Comparison of ENCODE assay signal across 35 cellular contexts in the genomic region with DNA sequence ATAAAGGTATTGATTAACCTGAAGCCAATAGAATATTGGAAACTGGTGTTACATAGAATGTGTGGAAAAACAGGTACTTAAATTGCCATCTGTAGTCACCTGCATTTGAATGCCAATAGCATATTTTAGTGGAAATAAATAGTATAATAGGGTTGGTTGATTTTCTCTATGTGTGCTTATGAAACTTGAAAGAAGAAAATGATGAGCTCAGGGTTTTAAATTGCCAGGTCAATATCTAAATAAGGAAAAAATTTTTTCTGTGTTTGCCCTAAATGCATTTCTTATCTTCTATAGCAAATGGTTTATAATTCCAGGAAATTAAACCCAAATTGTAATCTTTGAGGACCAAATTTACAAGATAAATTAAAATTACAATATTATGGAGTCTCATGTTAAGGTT.
DNase-seq lines count a peak whose midpoint lies in the region; ATAC-seq, FAIRE-seq and TF ChIP-seq lines count a peak whose summit lies in the region.
"Had no signal": no experiment of that assay in that cellular context is flagged by ENCODE, and none has a peak within 500 bp of the region (broad histone marks: within the 10 kb centered on the region; RNA-seq: fewer than 3 reads in every experiment).

No MANE protein-coding gene starts in this region.

- DNase-seq in HepG2 (ENCODE audit: low spot score) (no peak), right lobe of liver (no peak), IMR-90 (no peak), MM.1S (peak; percentile 36), NCI-H524 treated with DMSO at 0.1 percent for 48 hours (lab: John Stamatoyannopoulos, UW) (no peak)
- DNase-seq in activated naive CD4-positive, alpha-beta T cell (lab: John Stamatoyannopoulos, UW): no peak
- DNase-seq: 8988T; ACHN; AML-193; BE2C; C1 segment of cervical spinal cord; Caco-2; Calu3; CD4-positive, alpha-beta memory T cell; CD4-positive, alpha-beta T cell; CD4-positive, CD25-positive, alpha-beta regulatory T cell; CD8-positive, alpha-beta memory T cell; CD8-positive, alpha-beta T cell; COR-L47; DMS 273 treated with DMSO at 0.1 percent for 48 hours; DMS153; DMS53; DMS79; DMS79 treated with DMSO at 0.1 percent for 48 hours; DND-41; EL had no signal

- H4K20me1 ChIP-seq in HepG2 (ENCODE audit: insufficient read depth, low read length) (no peaks in the 10 kb centered on the region), IMR-90 (ENCODE audit: insufficient read depth, low read length) (no peaks in the 10 kb centered on the region), MM.1S (ENCODE audit: insufficient read depth, low read length) (no peaks in the 10 kb centered on the region)
- H4K20me1 ChIP-seq: BLaER1; BLaER1 treated with 17β-estradiol and CSF1 and Interleukin-3, amounts not matched to agents 10 nM and 100 nM had no signal

- H4K91ac ChIP-seq in IMR-90 (ENCODE audit: insufficient read depth, low read depth, low read length): no peak overlapping the region

- H3K4me3 ChIP-seq in HepG2 (replicated peaks in 1 of 3; ENCODE audit: insufficient read depth in 1 of 3, low read depth in 2 of 3, low read length in 3 of 3) (no peak overlapping the region), right lobe of liver (no peak overlapping the region), IMR-90 (ENCODE audit: insufficient read depth, low read depth, low read length) (no peak overlapping the region), MM.1S (ENCODE audit: low read length) (no peak overlapping the region)
- H3K4me3 ChIP-seq: A549; BLaER1; BLaER1 treated with 17β-estradiol and CSF1 and Interleukin-3, amounts not matched to agents 10 nM and 100 nM had no signal

- H3K23ac ChIP-seq in IMR-90 (ENCODE audit: low read depth, low read length): no peak overlapping the region

- no peaks in the 10 kb centered on the region for H3K27me3 ChIP-seq in HepG2 (ENCODE audit: control insufficient read depth in 1 of 2, insufficient read depth in 2 of 2, low read length in 2 of 2)
- H3K27me3 ChIP-seq in right lobe of liver: no peaks in the 10 kb centered on the region
- no peaks in the 10 kb centered on the region for H3K27me3 ChIP-seq in IMR-90 (ENCODE audit: control insufficient read depth, insufficient read depth, low read length)
- H3K27me3 ChIP-seq in MM.1S (replicated peaks; ENCODE audit: insufficient read depth, low read length): no peaks in the 10 kb centered on the region
- H3K27me3 ChIP-seq: BE2C; BLaER1; BLaER1 treated with 17β-estradiol and CSF1 and Interleukin-3, amounts not matched to agents 10 nM and 100 nM had no signal

- H3K56ac ChIP-seq in IMR-90 (ENCODE audit: extremely low read depth, insufficient read depth, low read length): no peak overlapping the region

- TF ChIP-seq EP300 in HepG2 (IDR thresholded peaks at IDR 0.05; ENCODE audit: low read depth in 2 of 2, low read length in 2 of 2) (no peak), HepG2 (CRISPR knock-in tag; IDR thresholded peaks at IDR 0.05; ENCODE audit: borderline replicate concordance) (no peak)

- no peak for TF ChIP-seq RAD21 in HepG2 (CRISPR knock-in tag; IDR thresholded peaks at IDR 0.05)
- no peak for TF ChIP-seq RAD21 in IMR-90 (IDR thresholded peaks at IDR 0.05; ENCODE audit: low read length)

- no peak overlapping the region for H2BK5ac ChIP-seq in IMR-90 (ENCODE audit: low read depth, low read length, poor library complexity, severe bottlenecking)

- no peak overlapping the region for H2AFZ ChIP-seq in HepG2 (ENCODE audit: low read length)
- no peak overlapping the region for H2AFZ ChIP-seq in IMR-90 (replicated peaks; ENCODE audit: low read length, poor library complexity)
- no peak overlapping the region for H2AFZ ChIP-seq in MM.1S (ENCODE audit: low read length)

- BruUV-seq in HepG2 (replicated peaks; lab: Mats Ljungman, UMichigan): no TSS peak
- BruUV-seq in IMR-90 (replicated peaks; lab: Mats Ljungman, UMichigan): no TSS peak

- no peak overlapping the region for H4K8ac ChIP-seq in IMR-90 (ENCODE audit: low read depth in 2 of 2, low read length in 2 of 2)

- no peak overlapping the region for H3K27ac ChIP-seq in HepG2 (ENCODE audit: extremely low read length, insufficient read depth, low read length)
- H3K27ac ChIP-seq in right lobe of liver: no peak overlapping the region
- no peak overlapping the region for H3K27ac ChIP-seq in IMR-90 (ENCODE audit: insufficient read depth, low read length)
- no peak overlapping the region for H3K27ac ChIP-seq in MM.1S (ENCODE audit: low read length)
- H3K27ac ChIP-seq: 22Rv1; A549; BLaER1; BLaER1 treated with 17β-estradiol and CSF1 and Interleukin-3, amounts not matched to agents 10 nM and 100 nM; C4-2B had no signal

- H2BK120ac ChIP-seq in IMR-90 (ENCODE audit: low read depth, low read length): no peak overlapping the region

- H3K4ac ChIP-seq in IMR-90 (ENCODE audit: low read depth, low read length): no peak overlapping the region

- no peak for TF ChIP-seq POLR2A in HepG2 (IDR thresholded peaks at IDR 0.05; ENCODE audit: insufficient read depth in 1 of 2, low read depth in 2 of 2, low read length in 2 of 2)
- no peak for TF ChIP-seq POLR2A in right lobe of liver (IDR thresholded peaks at IDR 0.05)
- no peak for TF ChIP-seq POLR2A in IMR-90 (IDR thresholded peaks at IDR 0.05; ENCODE audit: low read depth, low read length)

- H3K9me1 ChIP-seq in IMR-90 (ENCODE audit: insufficient read depth, low read length): no peaks in the 10 kb centered on the region

- H3K79me2 ChIP-seq in HepG2 (ENCODE audit: insufficient read depth, low read length) (no peaks in the 10 kb centered on the region), MM.1S (ENCODE audit: low read length) (no peaks in the 10 kb centered on the region)

- no peak overlapping the region for H3K18ac ChIP-seq in IMR-90 (ENCODE audit: low read depth, low read length)

- no peaks in the 10 kb centered on the region for H3K79me1 ChIP-seq in IMR-90 (ENCODE audit: low read depth in 1 of 2, low read length in 2 of 2)

- H3K4me2 ChIP-seq in HepG2 (ENCODE audit: low read depth, low read length) (no peak overlapping the region), IMR-90 (ENCODE audit: low read depth, low read length) (no peak overlapping the region), MM.1S (ENCODE audit: low read depth, low read length) (peak overlapping the region; percentile 21; the same call in 1 of the 2 replicates)
- H3K4me2 ChIP-seq: A549; BLaER1; BLaER1 treated with 17β-estradiol and CSF1 and Interleukin-3, amounts not matched to agents 10 nM and 100 nM had no signal

- no peak overlapping the region for H3K14ac ChIP-seq in IMR-90 (replicated peaks; ENCODE audit: low read depth, low read length)

- H2AK9ac ChIP-seq in IMR-90 (replicated peaks; ENCODE audit: low read depth, low read length, poor library complexity): no peak overlapping the region

- in situ Hi-C loops in HepG2 (cut with HindIII; ENCODE audit: extremely low pct_ligation_motif_present, low pct_unique_long_range_greater_than_20kb): no loop called here
- in situ Hi-C loops in IMR-90 (cut with MboI; ENCODE audit: low sequenced_read_pairs): no loop called here

- no peak for ATAC-seq in HepG2
- ATAC-seq in right lobe of liver: no peak
- ATAC-seq in IMR-90 (ENCODE audit: low read depth): no peak
- no peak for ATAC-seq in HG03025 (IDR thresholded peaks at IDR 0.05; ENCODE audit: low FRiP score, unreplicated experiment)
- ATAC-seq: A549; CD8-positive, alpha-beta T cell had no signal

- FAIRE-seq in HepG2 (lab: Jason Lieb, UNC): no peak
- FAIRE-seq in islet of Langerhans (lab: Jason Lieb, UNC): peak; percentile 30
- FAIRE-seq: A204.1, A549, D721Med had no signal

- H3K4me1 ChIP-seq in HepG2 (ENCODE audit: insufficient read depth, low read length) (no peaks in the 10 kb centered on the region), right lobe of liver (no peaks in the 10 kb centered on the region), IMR-90 (ENCODE audit: control insufficient read depth, insufficient read depth, low read length) (no peaks in the 10 kb centered on the region), MM.1S (ENCODE audit: low read length) (peaks cover 13% of the 10 kb centered on the region; the same call in 1 of the 2 replicates)
- H3K4me1 ChIP-seq: A549; BE2C; BLaER1; BLaER1 treated with 17β-estradiol and CSF1 and Interleukin-3, amounts not matched to agents 10 nM and 100 nM; Caco-2 had no signal

- H3K9ac ChIP-seq in HepG2 (ENCODE audit: insufficient read depth, low read depth, low read length) (no peak overlapping the region), IMR-90 (ENCODE audit: low read depth, low read length) (no peak overlapping the region), MM.1S (ENCODE audit: low read length) (no peak overlapping the region)
- H3K9ac ChIP-seq: BLaER1; BLaER1 treated with 17β-estradiol and CSF1 and Interleukin-3, amounts not matched to agents 10 nM and 100 nM had no signal

- intact Hi-C loops in HepG2 (cut with micrococcal nuclease; ENCODE audit: unreplicated experiment) (no loop called here), right lobe of liver (cut with DNase I) (no loop called here), IMR-90 (cut with micrococcal nuclease) (no loop called here)

- dilution Hi-C loops in IMR-90 (cut with HindIII; ENCODE audit: low sequenced_read_pairs, unreplicated experiment): no loop called here

- no peak overlapping the region for H2BK15ac ChIP-seq in IMR-90 (ENCODE audit: low read depth, low read length)

- no peak for TF ChIP-seq CTCF in HepG2 (CRISPR knock-in tag; IDR thresholded peaks at IDR 0.05)
- TF ChIP-seq CTCF in right lobe of liver (IDR thresholded peaks at IDR 0.05): no peak
- no peak for TF ChIP-seq CTCF in IMR-90 (conservative IDR thresholded peaks at IDR 0.05; ENCODE audit: low read depth, low read length)
- no peak for TF ChIP-seq CTCF in MM.1S (IDR thresholded peaks at IDR 0.05; ENCODE audit: low read length)

- no peak overlapping the region for H4K5ac ChIP-seq in IMR-90 (ENCODE audit: low read depth, low read length)

- H2AK5ac ChIP-seq in IMR-90 (ENCODE audit: low read depth, low read length): no peak overlapping the region

- H3K9me2 ChIP-seq in MM.1S (replicated peaks; ENCODE audit: insufficient read depth, low read length): no peaks in the 10 kb centered on the region

- no peak overlapping the region for H2BK20ac ChIP-seq in IMR-90 (ENCODE audit: low read depth, low read length)

- no peaks in the 10 kb centered on the region for H3K36me3 ChIP-seq in HepG2 (replicated peaks in 1 of 2; ENCODE audit: control insufficient read depth in 1 of 2, insufficient read depth in 2 of 2, low read length in 2 of 2)
- no peaks in the 10 kb centered on the region for H3K36me3 ChIP-seq in right lobe of liver
- H3K36me3 ChIP-seq in IMR-90 (ENCODE audit: control insufficient read depth, insufficient read depth, low read length): no peaks in the 10 kb centered on the region
- no peaks in the 10 kb centered on the region for H3K36me3 ChIP-seq in MM.1S (replicated peaks; ENCODE audit: insufficient read depth, low read length)
- H3K36me3 ChIP-seq: BE2C; BLaER1; BLaER1 treated with 17β-estradiol and CSF1 and Interleukin-3, amounts not matched to agents 10 nM and 100 nM had no signal

- H3K9me3 ChIP-seq in HepG2 (ENCODE audit: low read length): peaks cover 71% of the 10 kb centered on the region
- no peaks in the 10 kb centered on the region for H3K9me3 ChIP-seq in right lobe of liver
- H3K9me3 ChIP-seq in IMR-90 (ENCODE audit: control insufficient read depth, insufficient read depth, low read length): peaks cover 3% of the 10 kb centered on the region
- H3K9me3 ChIP-seq in MM.1S (replicated peaks; ENCODE audit: insufficient read depth, low read length): no peaks in the 10 kb centered on the region
- H3K9me3 ChIP-seq: A549; BE2C; BLaER1; BLaER1 treated with 17β-estradiol and CSF1 and Interleukin-3, amounts not matched to agents 10 nM and 100 nM; Caco-2 had no signal

- no peaks in the 10 kb centered on the region for H3F3A ChIP-seq in MM.1S (ENCODE audit: insufficient read depth, low read length)

- CTCF ChIA-PET in HepG2 (lab: Yijun Ruan, JAX; ENCODE audit: low intra/inter-chr PET ratio, low total read pairs) (no interaction called here), IMR-90 (lab: Yijun Ruan, JAX) (no interaction called here)

- POLR2A ChIA-PET in HepG2 (lab: Yijun Ruan, JAX): no interaction called here
- POLR2A ChIA-PET in IMR-90 (lab: Charles Lee; ENCODE audit: unreplicated experiment): no interaction called here
